ENCODE assay signal across 8 cellular contexts in the genomic region with DNA sequence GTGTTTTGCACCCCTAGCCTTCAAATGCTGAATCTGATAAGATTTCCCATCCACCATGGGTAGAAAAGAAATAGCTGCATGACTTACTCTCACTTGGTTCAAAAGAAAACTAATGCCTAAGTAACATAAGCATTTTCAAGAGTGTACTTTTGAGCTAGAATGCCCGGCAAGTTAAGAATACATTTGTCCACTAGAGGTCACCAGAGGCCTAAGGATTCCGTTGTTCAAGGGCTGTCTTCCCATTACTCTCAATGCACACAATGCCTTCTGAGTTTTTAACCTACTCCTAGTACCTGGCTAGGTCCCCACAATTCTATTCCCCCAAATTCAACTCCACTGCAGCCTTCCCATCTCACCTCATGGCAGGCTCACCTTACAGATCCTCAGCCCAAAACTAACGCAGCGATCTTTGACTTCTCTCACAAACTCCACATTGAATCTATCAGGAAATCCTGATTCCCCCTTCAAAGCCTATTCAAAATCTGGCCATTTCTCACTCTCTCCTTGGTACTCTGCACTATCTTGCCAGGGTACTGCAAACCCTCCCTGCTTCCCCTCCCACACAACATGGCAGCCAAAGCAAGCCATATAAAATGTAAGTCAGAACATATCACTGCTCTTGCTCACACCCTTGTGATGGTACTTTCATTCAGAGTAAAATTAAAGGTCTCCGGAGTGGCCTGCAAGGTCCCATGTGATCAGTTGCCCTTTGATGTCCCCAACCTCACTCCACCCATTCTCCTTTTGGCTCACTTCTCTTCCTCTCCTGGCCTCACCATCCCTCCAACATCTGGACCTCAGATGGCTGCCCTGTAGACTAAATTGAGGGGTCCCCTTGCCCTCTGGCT. TPM values are rescaled to one million over a fixed set of nuclear protein-coding genes. Genes with fewer than 3 reads are reported as not detected.
DNase-seq lines count a peak whose midpoint lies in the region; ATAC-seq and TF ChIP-seq lines count a peak whose summit lies in the region.

No MANE protein-coding gene starts in this region.

- POLR2A ChIA-PET in activated CD4-positive, alpha-beta T cell treated with anti-CD3 and anti-CD28 coated beads, Interleukin-2, amount 10 ng/mL, durations not matched to agents 7 days and 5 days (lab: Charles Lee): no interaction called here
- POLR2A ChIA-PET in naive thymus-derived CD8-positive, alpha-beta T cell (lab: Charles Lee): interaction anchor here (1.1 to 1.4 kb wide), 3 partner anchors 12 to 68 kb away, joined by 4 to 6 read pairs (median 5); partner anchors contain the start of genes FBXO4 and RIMOC1

- TF ChIP-seq CTCF in upper lobe of right lung (IDR thresholded peaks at IDR 0.05): peak; percentile 80

- no peak overlapping the region for H3K27ac Mint-ChIP-seq in activated CD4-positive, alpha-beta T cell treated with anti-CD3 and anti-CD28 coated beads, Interleukin-2, amount 10 ng/mL, durations not matched to agents 7 days and 5 days
- H3K27ac Mint-ChIP-seq in naive thymus-derived CD8-positive, alpha-beta T cell: peak overlapping the region in 1 of 10 donors; percentile 10

- H3K4me3 Mint-ChIP-seq in activated CD4-positive, alpha-beta T cell treated with anti-CD3 and anti-CD28 coated beads, Interleukin-2, amount 10 ng/mL, durations not matched to agents 7 days and 5 days: no peak overlapping the region
- no peak overlapping the region for H3K4me3 Mint-ChIP-seq in naive thymus-derived CD8-positive, alpha-beta T cell

- no peaks in the 10 kb centered on the region for H3K9me3 Mint-ChIP-seq in activated CD4-positive, alpha-beta T cell treated with anti-CD3 and anti-CD28 coated beads, Interleukin-2, amount 10 ng/mL, durations not matched to agents 7 days and 5 days
- H3K9me3 Mint-ChIP-seq in naive thymus-derived CD8-positive, alpha-beta T cell: no peaks in the 10 kb centered on the region

- peak; percentile 4 for DNase-seq in DMS79 (lab: John Stamatoyannopoulos, UW)
- DNase-seq in HK-2 (ENCODE audit: unreplicated experiment): peak; percentile 38
- DNase-seq in NCI-H69 (lab: John Stamatoyannopoulos, UW): peak; percentile 76
- peak; percentile 76 for DNase-seq in activated CD4-positive, alpha-beta T cell treated with anti-CD3 and anti-CD28 coated beads, Interleukin-2, amount 10 ng/mL, durations not matched to agents 7 days and 5 days
- DNase-seq in erythroblast (lab: John Stamatoyannopoulos, UW): peak; percentile 77 to 88
- peak in 9 of 10 donors; percentile 30 to 78 (median 63) for DNase-seq in naive thymus-derived CD8-positive, alpha-beta T cell
- DNase-seq in upper lobe of right lung: no peak

- no peak for TF ChIP-seq POLR2A in erythroblast (IDR thresholded peaks at IDR 0.05; ENCODE audit: low read length)

- intact Hi-C loops in upper lobe of right lung (cut with DNase I): no loop called here

- H3K27me3 ChIP-seq in upper lobe of right lung: no peaks in the 10 kb centered on the region

- peaks cover 38% of the 10 kb centered on the region for H3K36me3 ChIP-seq in upper lobe of right lung

- peaks cover 34% of the 10 kb centered on the region for H3K36me3 Mint-ChIP-seq in activated CD4-positive, alpha-beta T cell treated with anti-CD3 and anti-CD28 coated beads, Interleukin-2, amount 10 ng/mL, durations not matched to agents 7 days and 5 days (ENCODE audit: low read depth)
- H3K36me3 Mint-ChIP-seq in naive thymus-derived CD8-positive, alpha-beta T cell: peaks cover 0 to 34% (median 14%) of the 10 kb centered on the region in 3 donors

- ATAC-seq in GM21390 (IDR thresholded peaks at IDR 0.05; ENCODE audit: unreplicated experiment) (peak; percentile 95), upper lobe of right lung (peak; percentile 95)
- ATAC-seq in naive thymus-derived CD8-positive, alpha-beta T cell: peak; percentile 92

- H3K27me3 Mint-ChIP-seq in activated CD4-positive, alpha-beta T cell treated with anti-CD3 and anti-CD28 coated beads, Interleukin-2, amount 10 ng/mL, durations not matched to agents 7 days and 5 days: no peaks in the 10 kb centered on the region
- H3K27me3 Mint-ChIP-seq in naive thymus-derived CD8-positive, alpha-beta T cell: no peaks in the 10 kb centered on the region

- no peak overlapping the region for H3K4me3 ChIP-seq in upper lobe of right lung

- no peaks in the 10 kb centered on the region for H3K4me1 ChIP-seq in upper lobe of right lung

- CTCF ChIA-PET in activated CD4-positive, alpha-beta T cell treated with anti-CD3 and anti-CD28 coated beads, Interleukin-2, amount 10 ng/mL, durations not matched to agents 7 days and 5 days (lab: Charles Lee): interaction anchor here (0.6 to 3.4 kb wide), 10 partner anchors 9 to 1033 kb away, joined by 3 to 24 read pairs (median 4); no protein-coding TSS in a partner anchor

- H3K4me1 Mint-ChIP-seq in activated CD4-positive, alpha-beta T cell treated with anti-CD3 and anti-CD28 coated beads, Interleukin-2, amount 10 ng/mL, durations not matched to agents 7 days and 5 days: peaks cover 14% of the 10 kb centered on the region
- peaks cover 0 to 8% (median 2%) of the 10 kb centered on the region in 4 donors for H3K4me1 Mint-ChIP-seq in naive thymus-derived CD8-positive, alpha-beta T cell

- H3K27ac ChIP-seq in upper lobe of right lung: no peak overlapping the region

- H3K9me3 ChIP-seq in upper lobe of right lung: no peaks in the 10 kb centered on the region

RNA-seq across cellular contexts. Expression of gene OXCT1, which starts 13.4 kb away (rescaled TPM):
- 10 to 100 TPM; 58.7 to 59.9 TPM for total RNA-seq in activated CD4-positive, alpha-beta T cell treated with anti-CD3 and anti-CD28 coated beads, Interleukin-2, amount 10 ng/mL, durations not matched to agents 7 days and 5 days
- 10 to 100 TPM; 29.9 to 31.7 TPM for total RNA-seq in naive thymus-derived CD8-positive, alpha-beta T cell
- 10 to 100 TPM; 24.5 to 27.1 (median 25.1) TPM for polyA plus RNA-seq in naive thymus-derived CD8-positive, alpha-beta T cell
- total RNA-seq in upper lobe of right lung: 16.2 TPM

RNA-seq across cellular contexts. Expression of gene RIMOC1, which starts 47.3 kb away (rescaled TPM):
- total RNA-seq in activated CD4-positive, alpha-beta T cell treated with anti-CD3 and anti-CD28 coated beads, Interleukin-2, amount 10 ng/mL, durations not matched to agents 7 days and 5 days: 10 to 100 TPM; 24.3 to 25.3 TPM
- total RNA-seq in naive thymus-derived CD8-positive, alpha-beta T cell: 10 to 100 TPM; 36.9 to 37.4 TPM
- 10 to 100 TPM in 1 of 3 donors, 1 to 10 TPM in 2; 8.5 to 15.2 (median 9.5) TPM for polyA plus RNA-seq in naive thymus-derived CD8-positive, alpha-beta T cell
- total RNA-seq in upper lobe of right lung: 28.2 TPM
